12 cellular contexts compared by ENCODE assay signal in genomic region chr20:63854069-63854765, GRCh38. TPM values are rescaled to one million over a fixed set of nuclear protein-coding genes. Genes with fewer than 3 reads are reported as not detected.
DNase-seq lines count a peak whose midpoint lies in the region; ATAC-seq and TF ChIP-seq lines count a peak whose summit lies in the region.
"Had no signal": no experiment of that assay in that cellular context is flagged by ENCODE, and none has a peak within 500 bp of the region (broad histone marks: within the 10 kb centered on the region; RNA-seq: fewer than 3 reads in every experiment).

No MANE protein-coding gene starts in this region.

- CTCF ChIA-PET in HEK293 (lab: Yijun Ruan, JAX) = no interaction called here

- H3K9me3 ChIP-seq in HEK293 (ENCODE audit: control insufficient read depth, insufficient read depth, low read depth, low read length) = no peaks in the 10 kb centered on the region
- no peaks in the 10 kb centered on the region for H3K9me3 ChIP-seq in left lung
- H3K9me3 ChIP-seq in stomach = no peaks in the 10 kb centered on the region

- peak in 1 of 2 donors; percentile 84 for DNase-seq in left lung
- DNase-seq in stomach = no peak
- no peak for DNase-seq in endothelial cell (ENCODE audit: low spot score)
- DNase-seq in NCI-H2196 (lab: John Stamatoyannopoulos, UW; ENCODE audit: unreplicated experiment) = no peak
- no peak for DNase-seq in foreskin melanocyte
- DNase-seq: activated CD4-positive, alpha-beta T cell treated with anti-CD3 and anti-CD28 coated beads, Interleukin-2, amount 10 ng/mL, durations not matched to agents 24 days and 14 days; effector CD4-positive, alpha-beta T cell had no signal

- no peak overlapping the region for H3K27ac Mint-ChIP-seq in endothelial cell (ENCODE audit: unreplicated experiment)
- H3K27ac Mint-ChIP-seq: nephron progenitor cell; stimulated activated naive CD8-positive, alpha-beta T cell treated with anti-CD3 and anti-CD28 coated beads, Interleukin-15, Interleukin-2, amounts not matched to agents 100 ng/mL and 50 ng/mL, for 24 hours had no signal

- no peaks in the 10 kb centered on the region for H3K36me3 ChIP-seq in HEK293 (ENCODE audit: control insufficient read depth in 2 of 2, insufficient read depth in 1 of 2, low read length in 2 of 2)
- no peaks in the 10 kb centered on the region for H3K36me3 ChIP-seq in left lung
- no peaks in the 10 kb centered on the region for H3K36me3 ChIP-seq in stomach

- 6 to 18% (median 8%) methylated on average over 5 to 17 of the region's 17 CpGs for WGBS in stomach, 5 donors

- no peak for TF ChIP-seq POLR2A in stomach (IDR thresholded peaks at IDR 0.05)

- H3K27ac ChIP-seq in HEK293 (ENCODE audit: extremely low read depth, low read depth, low read length) = no peak overlapping the region
- H3K27ac ChIP-seq in angular gyrus (ENCODE audit: low read depth, low read length) = peak overlapping the region; percentile 30
- peak overlapping the region; percentile 75 to 78 for H3K27ac ChIP-seq in left lung
- H3K27ac ChIP-seq in stomach = peak overlapping the region; percentile 28 to 75 (median 66)

- peaks cover 13% of the 10 kb centered on the region for H3K27me3 Mint-ChIP-seq in endothelial cell (ENCODE audit: unreplicated experiment)

- no peak overlapping the region for H3K4me3 Mint-ChIP-seq in endothelial cell (ENCODE audit: unreplicated experiment)
- H3K4me3 Mint-ChIP-seq: activated CD4-positive, alpha-beta T cell treated with anti-CD3 and anti-CD28 coated beads, Interleukin-2, amount 10 ng/mL, durations not matched to agents 24 days and 14 days; nephron progenitor cell; stimulated activated naive CD8-positive, alpha-beta T cell treated with anti-CD3 and anti-CD28 coated beads, Interleukin-15, Interleukin-2, amounts not matched to agents 100 ng/mL and 50 ng/mL, for 24 hours had no signal

- H3K4me1 ChIP-seq in HEK293 (ENCODE audit: control insufficient read depth, insufficient read depth, low read length) (no peaks in the 10 kb centered on the region), left lung (peaks cover 33 to 53% of the 10 kb centered on the region in 2 donors), stomach (peaks cover 29 to 53% (median 48%) of the 10 kb centered on the region in 4 donors)

- POLR2A ChIA-PET in HEK293 (lab: Yijun Ruan, JAX) = interaction anchor here (0.6 to 1.7 kb wide), 2 partner anchors 11 to 220 kb away, joined by 3 to 5 read pairs; partner anchors contain the start of gene TPD52L2

- H3K9me3 Mint-ChIP-seq in endothelial cell (ENCODE audit: unreplicated experiment) = no peaks in the 10 kb centered on the region
- H3K9me3 Mint-ChIP-seq: activated CD4-positive, alpha-beta T cell treated with anti-CD3 and anti-CD28 coated beads, Interleukin-2, amount 10 ng/mL, durations not matched to agents 24 days and 14 days; nephron progenitor cell; stimulated activated naive CD8-positive, alpha-beta T cell treated with anti-CD3 and anti-CD28 coated beads, Interleukin-15, Interleukin-2, amounts not matched to agents 100 ng/mL and 50 ng/mL, for 24 hours had no signal

- no peak for TF ChIP-seq EP300 in stomach (IDR thresholded peaks at IDR 0.05)

- intact Hi-C loops in left lung (cut with DNase I) = loop anchor here in 1 of 2 donors (10.0 kb wide), 1 partner anchor 69 kb away; no protein-coding TSS in a partner anchor
- intact Hi-C loops in stomach (cut with DNase I; ENCODE audit: low total_unique reads) = no loop called here

- ATAC-seq in left lung = peak; percentile 58
- ATAC-seq in GM18858 (IDR thresholded peaks at IDR 0.05; ENCODE audit: unreplicated experiment) = no peak

- no peak for TF ChIP-seq CTCF in HEK293 (tag by site-specific recombination; IDR thresholded peaks at IDR 0.05)
- no peak for TF ChIP-seq CTCF in left lung (IDR thresholded peaks at IDR 0.05)
- no peak for TF ChIP-seq CTCF in stomach (IDR thresholded peaks at IDR 0.05)
- TF ChIP-seq CTCF in endothelial cell (IDR thresholded peaks at IDR 0.05; ENCODE audit: unreplicated experiment) = no peak

- H3K4me1 Mint-ChIP-seq in endothelial cell (ENCODE audit: unreplicated experiment) = peaks cover 29% of the 10 kb centered on the region

- peaks cover 4% of the 10 kb centered on the region for H3K36me3 Mint-ChIP-seq in endothelial cell (ENCODE audit: low read depth, unreplicated experiment)

- H3K4me3 ChIP-seq in HEK293 (ENCODE audit: low read depth, low read length) (no peak overlapping the region), left lung (peak overlapping the region in 1 of 2 donors; percentile 7), stomach (peak overlapping the region in 1 of 4 donors; percentile 20)

- peaks cover 0 to 37% of the 10 kb centered on the region in 2 donors for H3K27me3 ChIP-seq in left lung
- H3K27me3 ChIP-seq in stomach = peaks cover 0 to 77% (median 33%) of the 10 kb centered on the region in 3 donors

TF ChIP-seq in HEK293, 187 proteins besides CTCF, POLR2A, EP300 and RAD21:
- TF ChIP-seq ZFHX2 (tag by site-specific recombination; conservative IDR thresholded peaks at IDR 0.05) = peak; percentile 82
- TF ChIP-seq BCL11B (tag by site-specific recombination; IDR thresholded peaks at IDR 0.05; ENCODE audit: low read depth) = no peak
- TF ChIP-seq ZNF174 (tag by site-specific recombination; IDR thresholded peaks at IDR 0.05) = no peak
- TF ChIP-seq, protein P1, sequence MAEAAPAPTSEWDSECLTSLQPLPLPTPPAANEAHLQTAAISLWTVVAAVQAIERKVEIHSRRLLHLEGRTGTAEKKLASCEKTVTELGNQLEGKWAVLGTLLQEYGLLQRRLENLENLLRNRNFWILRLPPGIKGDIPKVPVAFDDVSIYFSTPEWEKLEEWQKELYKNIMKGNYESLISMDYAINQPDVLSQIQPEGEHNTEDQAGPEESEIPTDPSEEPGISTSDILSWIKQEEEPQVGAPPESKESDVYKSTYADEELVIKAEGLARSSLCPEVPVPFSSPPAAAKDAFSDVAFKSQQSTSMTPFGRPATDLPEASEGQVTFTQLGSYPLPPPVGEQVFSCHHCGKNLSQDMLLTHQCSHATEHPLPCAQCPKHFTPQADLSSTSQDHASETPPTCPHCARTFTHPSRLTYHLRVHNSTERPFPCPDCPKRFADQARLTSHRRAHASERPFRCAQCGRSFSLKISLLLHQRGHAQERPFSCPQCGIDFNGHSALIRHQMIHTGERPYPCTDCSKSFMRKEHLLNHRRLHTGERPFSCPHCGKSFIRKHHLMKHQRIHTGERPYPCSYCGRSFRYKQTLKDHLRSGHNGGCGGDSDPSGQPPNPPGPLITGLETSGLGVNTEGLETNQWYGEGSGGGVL (tag by site-specific recombination; IDR thresholded peaks at IDR 0.05) = no peak
- no peak for TF ChIP-seq ZNF48 (tag by site-specific recombination; IDR thresholded peaks at IDR 0.05)
- no peak for TF ChIP-seq SP7 (tag by site-specific recombination; IDR thresholded peaks at IDR 0.05)
- TF ChIP-seq ZNF660 (tag by site-specific recombination; IDR thresholded peaks at IDR 0.05) = no peak
- TF ChIP-seq ZNF311 (tag by site-specific recombination; IDR thresholded peaks at IDR 0.05; ENCODE audit: borderline replicate concordance) = no peak
- TF ChIP-seq SP2 (tag by site-specific recombination; IDR thresholded peaks at IDR 0.05) = no peak
- no peak for TF ChIP-seq ZNF626 (tag by site-specific recombination; IDR thresholded peaks at IDR 0.05)
- TF ChIP-seq ZNF132 (tag by site-specific recombination; IDR thresholded peaks at IDR 0.05; ENCODE audit: borderline replicate concordance) = no peak
- no peak for TF ChIP-seq ZNF76 (tag by site-specific recombination; IDR thresholded peaks at IDR 0.05; ENCODE audit: borderline replicate concordance, low read depth)
- peak; percentile 53 for TF ChIP-seq EGR2 (tag by site-specific recombination; IDR thresholded peaks at IDR 0.05; ENCODE audit: low read depth)
- 0 out of 2 replicates have a peak, but pooled peaks have one; percentile 21 for TF ChIP-seq KLF1 (tag by site-specific recombination; IDR thresholded peaks at IDR 0.05)
- TF ChIP-seq ZNF223 (tag by site-specific recombination; IDR thresholded peaks at IDR 0.05) = no peak
- no peak for TF ChIP-seq ZNF24 (tag by site-specific recombination; IDR thresholded peaks at IDR 0.05)

RNA-seq across cellular contexts. Expression of gene ABHD16B, which starts 7.1 kb away (rescaled TPM):
- total RNA-seq in left lung (under 1 TPM in 1 of 2 donors, not detected in 1; 0.18 TPM), stomach (not detected), endothelial cell (ENCODE audit: unreplicated experiment) (not detected)
- under 1 TPM in 2 of 3 donors, not detected in 1; 0.37 to 0.43 TPM for polyA plus RNA-seq in stomach

RNA-seq across cellular contexts. Expression of gene TPD52L2, which starts 10.9 kb away (rescaled TPM):
- total RNA-seq in left lung (100 to 1,000 TPM; 105 to 116 TPM), stomach (10 to 100 TPM; 42.0 to 53.1 (median 45.5) TPM), endothelial cell (ENCODE audit: unreplicated experiment) (85.5 TPM)
- polyA plus RNA-seq in stomach = 10 to 100 TPM; 72.8 to 75.6 (median 73.3) TPM

RNA-seq across cellular contexts. Expression of gene ZBTB46, which starts 23.2 kb away (rescaled TPM):
- total RNA-seq in left lung = 10 to 100 TPM in 1 of 2 donors, 1 to 10 TPM in 1; 9.2 to 11.3 TPM
- total RNA-seq in stomach = 10 to 100 TPM in 1 of 5 donors, 1 to 10 TPM in 3, under 1 TPM in 1; 0.58 to 13.4 (median 4.1) TPM
- polyA plus RNA-seq in stomach = 1 to 10 TPM; 1.1 to 1.8 (median 1.7) TPM
- total RNA-seq in endothelial cell (ENCODE audit: unreplicated experiment) = 42.1 TPM

RNA-seq across cellular contexts. Expression of gene DNAJC5, which starts 40.7 kb away (rescaled TPM):
- total RNA-seq in left lung (10 to 100 TPM; 39.9 to 59.5 TPM), stomach (10 to 100 TPM; 23.7 to 60.1 (median 52.7) TPM), endothelial cell (ENCODE audit: unreplicated experiment) (54.4 TPM)
- polyA plus RNA-seq in stomach = 10 to 100 TPM; 23.1 to 26.4 (median 25.6) TPM
